11 cellular contexts compared by ENCODE assay signal in the genomic region with DNA sequence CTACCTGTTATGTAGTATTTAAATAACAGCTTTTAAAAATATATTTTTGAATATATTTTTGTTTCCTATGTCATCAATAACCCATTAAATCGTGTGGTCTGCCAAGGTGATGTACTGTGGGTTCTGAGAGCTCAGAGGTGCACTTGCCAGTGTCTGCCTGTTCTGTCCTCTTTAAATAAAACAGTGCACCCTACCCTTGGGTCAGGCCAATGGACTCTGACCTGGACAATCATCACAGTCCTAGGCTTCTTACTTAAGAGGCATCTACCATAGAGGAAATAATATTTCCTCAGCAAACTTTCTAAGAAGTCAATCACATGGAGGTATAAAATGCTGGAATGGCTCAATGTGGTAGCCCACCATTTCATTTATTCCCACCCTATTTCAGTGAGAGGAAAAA. TPM values are rescaled to one million over a fixed set of nuclear protein-coding genes. Genes with fewer than 3 reads are reported as not detected.
"Had no signal": no experiment of that assay in that cellular context is flagged by ENCODE, and none has a peak within 500 bp of the region (broad histone marks: within the 10 kb centered on the region; RNA-seq: fewer than 3 reads in every experiment).

No MANE protein-coding gene starts in this region.

- ATAC-seq: GM23338, HCT116 had no signal

- H3K27ac Mint-ChIP-seq: GM23338, HFFc6 had no signal

- H3K36me3 ChIP-seq: HAP-1 had no signal

- H3K4me2 ChIP-seq: GM23338 had no signal

- H3K9me3 Mint-ChIP-seq: GM23338 had no signal

- H2AFZ ChIP-seq: GM23248, GM23338 had no signal

- H3K4me3 Mint-ChIP-seq: GM23338, H9, HFFc6 had no signal

- H3K27ac ChIP-seq: GM23248 had no signal

- FAIRE-seq: H1, H54 had no signal

- H3K9ac ChIP-seq: GM23248 had no signal

- H3K4me1 ChIP-seq: HAP-1 had no signal

- DNase-seq: GM23248, GOT3, H7, H9, HCEC 1CT, HFFc6 had no signal

- H3K4me3 ChIP-seq: GM23248, GM23338, HAP-1 had no signal

RNA-seq across cellular contexts. Expression of a gene that starts 26.0 kb away (rescaled TPM):
- total RNA-seq: GM23248, HFFc6 had no signal
- polyA plus RNA-seq: GM23248 had no signal
